ENCODE assay signal across 25 cellular contexts in genomic region chr11:2157294-2158040, GRCh38. TPM values are rescaled to one million over a fixed set of nuclear protein-coding genes. Genes with fewer than 3 reads are reported as not detected.
A peak's percentile ranks its signal among the peaks of the same experiment; 100 is the strongest.
DNase-seq lines count a peak whose midpoint lies in the region; ATAC-seq, FAIRE-seq and TF ChIP-seq lines count a peak whose summit lies in the region.
"Had no signal": no experiment of that assay in that cellular context is flagged by ENCODE, and none has a peak within 500 bp of the region (broad histone marks: within the 10 kb centered on the region; RNA-seq: fewer than 3 reads in every experiment).

No MANE protein-coding gene starts in this region.

- peaks cover 0 to 3% of the 10 kb centered on the region in 2 experiments for H4K20me1 ChIP-seq in H1 (replicated peaks in 1 of 2; ENCODE audit: control insufficient read depth in 1 of 2, insufficient read depth in 2 of 2, low read length in 2 of 2)

- H3K56ac ChIP-seq in H1 (replicated peaks; ENCODE audit: insufficient read length, low read depth, low read length): no peak overlapping the region

- DNase-seq in H1 (ENCODE audit: low read depth in 1 of 2, low spot score in 2 of 2) (no peak), right lobe of liver (peak; percentile 77 to 94 (median 90)), HTR-8/SVneo (ENCODE audit: insufficient read length, low spot score) (no peak), T-helper 2 cell (no peak), GM12891 (ENCODE audit: insufficient read length, low spot score) (no peak)
- DNase-seq: 8988T; ACHN; AML-193; BE2C; Calu3; CD4-positive, alpha-beta memory T cell; COR-L47; DMS53; DMS79 treated with DMSO at 0.1 percent for 48 hours; GF-D8; HFFc6 had no signal

- no peak overlapping the region for H2BK15ac ChIP-seq in H1 (ENCODE audit: low read length)

- H4K91ac ChIP-seq in H1 (replicated peaks; ENCODE audit: insufficient read length, low read length): no peak overlapping the region

- no peak overlapping the region for H3K9ac ChIP-seq in H1 (replicated peaks in 1 of 4; ENCODE audit: extremely low read depth in 1 of 4, low read depth in 3 of 4, low read length in 3 of 4)
- H3K9ac ChIP-seq: BLaER1 treated with 17β-estradiol and CSF1 and Interleukin-3, amounts not matched to agents 10 nM and 100 nM had no signal

- H3K79me1 ChIP-seq in H1 (ENCODE audit: low read depth, low read length): no peaks in the 10 kb centered on the region

- H3K27ac ChIP-seq in C4-2B (peak overlapping the region; percentile 60), H1 (ENCODE audit: low read depth, low read length) (no peak overlapping the region), right lobe of liver (peak overlapping the region; percentile 70 to 90 (median 79))
- H3K27ac ChIP-seq: A549; BLaER1 treated with 17β-estradiol and CSF1 and Interleukin-3, amounts not matched to agents 10 nM and 100 nM had no signal

- TF ChIP-seq POLR2A in H1 (IDR thresholded peaks at IDR 0.05; ENCODE audit: control extremely low read depth in 1 of 2, low read depth in 2 of 2, low read length in 2 of 2) (no peak), right lobe of liver (IDR thresholded peaks at IDR 0.05) (peak; percentile 35), GM12891 (IDR thresholded peaks at IDR 0.05; ENCODE audit: low read depth, low read length) (no peak)

- H3K4me1 ChIP-seq in H1 (replicated peaks in 1 of 4; ENCODE audit: control insufficient read depth in 3 of 4, insufficient read depth in 4 of 4, low read length in 3 of 4): peaks cover 0 to 2% (median 0%) of the 10 kb centered on the region in 4 experiments; a peak in 1 of 7 replicates
- peaks cover 0 to 46% (median 15%) of the 10 kb centered on the region in 4 donors for H3K4me1 ChIP-seq in right lobe of liver
- H3K4me1 ChIP-seq: A549, BE2C, HAP-1 had no signal

- H3K23ac ChIP-seq in H1 (ENCODE audit: insufficient read length): no peak overlapping the region

- CTCF ChIA-PET in H1 (lab: Charles Lee; ENCODE audit: partially characterized antibody): interaction anchor here (0.8 to 20.6 kb wide), 26 partner anchors 4 to 518 kb away, joined by 3 to 551 read pairs (median 10); partner anchors contain the start of genes INS, LSP1, MRPL23 and SYT8

- no peak overlapping the region for H3K4me2 ChIP-seq in H1 (ENCODE audit: insufficient read depth in 1 of 2, low read depth in 2 of 2, low read length in 2 of 2)
- H3K4me2 ChIP-seq: BLaER1 treated with 17β-estradiol and CSF1 and Interleukin-3, amounts not matched to agents 10 nM and 100 nM; GM23338 had no signal

- peak overlapping the region; percentile 57; the same call in 1 of the 2 replicates for H4K8ac ChIP-seq in H1 (ENCODE audit: extremely low read depth, insufficient read depth, low read length)

- H2BK5ac ChIP-seq in H1 (ENCODE audit: low read depth, low read length): no peak overlapping the region

- H2BK20ac ChIP-seq in H1 (ENCODE audit: low read length): no peak overlapping the region

- H2AK5ac ChIP-seq in H1 (ENCODE audit: low read depth, low read length): no peak overlapping the region

- intact Hi-C loops in right lobe of liver (cut with DNase I): loop anchor here in 1 of 2 donors (10.0 kb wide), 1 partner anchor 323 kb away; the partner anchor contains the start of genes SYT8 and TNNI2

- 69% methylated on average over 18 of the region's 18 CpGs; no CpG with 5 or more reads in 1 of the 2 experiments for WGBS in H1 (ENCODE audit: extremely low coverage in 1 of 2, insufficient coverage in 1 of 2, insufficient read length in 1 of 2, insufficient replicate concordance in 2 of 2, low coverage in 1 of 2, low lambda C conversion rate in 2 of 2, missing lambda C conversion rate in 1 of 2), 2 experiments
- 11% methylated on average over 6 of the region's 18 CpGs for WGBS in right lobe of liver (ENCODE audit: insufficient coverage, low coverage, low lambda C conversion rate, missing lambda C conversion rate)

- H3K36me3 ChIP-seq in H1 (ENCODE audit: control insufficient read depth in 2 of 4, insufficient read depth in 4 of 4, low read length in 3 of 4) (no peaks in the 10 kb centered on the region), right lobe of liver (no peaks in the 10 kb centered on the region)
- H3K36me3 ChIP-seq: BE2C; BLaER1 treated with 17β-estradiol and CSF1 and Interleukin-3, amounts not matched to agents 10 nM and 100 nM; HAP-1 had no signal

- H2BK12ac ChIP-seq in H1 (ENCODE audit: low read depth, low read length): no peak overlapping the region

- no peak for TF ChIP-seq EP300 in H1 (IDR thresholded peaks at IDR 0.05; ENCODE audit: borderline replicate concordance in 1 of 2, low read depth in 2 of 2, low read length in 2 of 2)

- POLR2A ChIA-PET in H1 (lab: Charles Lee; ENCODE audit: partially characterized antibody): interaction anchor here (1.5 kb wide), 1 partner anchor 193 kb away, joined by 3 read pairs; no protein-coding TSS in a partner anchor

- H3K18ac ChIP-seq in H1 (ENCODE audit: extremely low read depth, low read length): no peak overlapping the region

- H3K4me3 ChIP-seq in H1 (ENCODE audit: extremely low read depth in 1 of 4, insufficient read depth in 2 of 4, low read depth in 3 of 4, low read length in 4 of 4): no peak overlapping the region
- H3K4me3 ChIP-seq in right lobe of liver: peak overlapping the region; percentile 68 to 94 (median 74)
- H3K4me3 ChIP-seq: A549; BLaER1 treated with 17β-estradiol and CSF1 and Interleukin-3, amounts not matched to agents 10 nM and 100 nM; GM23338; HAP-1 had no signal

- no peaks in the 10 kb centered on the region for H3K9me3 ChIP-seq in H1 (ENCODE audit: insufficient read depth in 2 of 2, low read depth in 1 of 2, low read length in 1 of 2)
- no peaks in the 10 kb centered on the region for H3K9me3 ChIP-seq in right lobe of liver
- H3K9me3 ChIP-seq: A549; BE2C; BLaER1 treated with 17β-estradiol and CSF1 and Interleukin-3, amounts not matched to agents 10 nM and 100 nM; HAP-1 had no signal

- H3K27me3 ChIP-seq in H1 (replicated peaks in 1 of 4; ENCODE audit: control insufficient read depth in 3 of 4, extremely low read depth in 1 of 4, insufficient read depth in 3 of 4, low read length in 3 of 4) (no peaks in the 10 kb centered on the region), right lobe of liver (no peaks in the 10 kb centered on the region)
- H3K27me3 ChIP-seq: BE2C had no signal

- H3K4ac ChIP-seq in H1 (replicated peaks; ENCODE audit: insufficient read length, low read depth, low read length): no peak overlapping the region

- no peak for FAIRE-seq in H1 (lab: Jason Lieb, UNC)
- FAIRE-seq in HTR-8/SVneo (lab: Jason Lieb, UNC): no peak
- no peak for FAIRE-seq in GM12891 (lab: Jason Lieb, UNC)
- FAIRE-seq: A549, GM19239, H54 had no signal

- no peaks in the 10 kb centered on the region for H3K79me2 ChIP-seq in H1 (ENCODE audit: control insufficient read depth in 1 of 2, insufficient read depth in 2 of 2, low read length in 2 of 2)

- no peak overlapping the region for H2BK120ac ChIP-seq in H1 (replicated peaks; ENCODE audit: low read depth, low read length)

- H3K23me2 ChIP-seq in H1 (ENCODE audit: low read depth, low read length): no peaks in the 10 kb centered on the region

- no peak overlapping the region for H2AFZ ChIP-seq in H1 (ENCODE audit: low read length)
- H2AFZ ChIP-seq: GM23338 had no signal

- no peak for TF ChIP-seq CTCF in C4-2B (conservative IDR thresholded peaks at IDR 0.05)
- TF ChIP-seq CTCF in H1 (IDR thresholded peaks at IDR 0.05; ENCODE audit: control extremely low read depth in 1 of 3, insufficient read depth in 1 of 3, low read depth in 1 of 3, low read length in 3 of 3): no peak
- TF ChIP-seq CTCF in right lobe of liver (IDR thresholded peaks at IDR 0.05): no peak

- H3K14ac ChIP-seq in H1 (ENCODE audit: insufficient read length): no peak overlapping the region

- no peak for TF ChIP-seq RAD21 in H1 (IDR thresholded peaks at IDR 0.05 in 1 of 2, conservative IDR thresholded peaks at IDR 0.05 in 1 of 2; ENCODE audit: low read depth in 2 of 2, low read length in 2 of 2)

- ATAC-seq in right lobe of liver: peak; percentile 54 to 66 (median 60)

- H4K5ac ChIP-seq in H1 (ENCODE audit: insufficient read length, low read depth, low read length): no peak overlapping the region

RNA-seq across cellular contexts. Expression of gene INS, which starts 3.5 kb away (rescaled TPM):
- not detected in 2 replicates for total RNA-seq in H1 (2021; fragmentation: NEBNext Ultra II Directional; extraction: Animal tissue kit (Norgen Biotek cat#: 25700))
- polyA plus RNA-seq in H1 (2011; rRNA removed): not detected in 2 replicates
- not detected for polyA plus RNA-seq in H1 (2011; cell fraction: cytosol; rRNA removed)
- not detected for polyA plus RNA-seq in H1 (2011; cell fraction: nucleus; rRNA removed)
- not detected in 4 replicates for polyA plus RNA-seq in H1 (2012, experiment 1 of 2)
- not detected for polyA plus RNA-seq in H1 (2012, experiment 2 of 2)
- polyA plus RNA-seq in H1 (2013, experiment 1 of 2): not detected
- polyA plus RNA-seq in H1 (2013, experiment 2 of 2): not detected
- not detected in 2 replicates for polyA minus RNA-seq in H1 (2011; rRNA and poly(A)+ RNA removed)
- not detected for polyA minus RNA-seq in H1 (2011; cell fraction: cytosol; rRNA and poly(A)+ RNA removed)
- not detected for polyA minus RNA-seq in H1 (2011; cell fraction: nucleus; rRNA and poly(A)+ RNA removed)
- total RNA-seq in right lobe of liver: not detected
- not detected for polyA plus RNA-seq in GM12891 (2012; ENCODE audit: low read depth, missing spikeins)
- total RNA-seq: Calu3; CD4-positive, alpha-beta memory T cell; Daoy; G401; GM23338; HFFc6 had no signal
- polyA plus RNA-seq: A549; CD4-positive, alpha-beta memory T cell; GM23338 had no signal

RNA-seq across cellular contexts. Expression of gene TH, which starts 14.1 kb away (rescaled TPM):
- not detected in 2 replicates for total RNA-seq in H1 (2021; fragmentation: NEBNext Ultra II Directional; extraction: Animal tissue kit (Norgen Biotek cat#: 25700))
- 0.09 and 0.16 TPM in 2 replicates for polyA plus RNA-seq in H1 (2011; rRNA removed)
- polyA plus RNA-seq in H1 (2011; cell fraction: cytosol; rRNA removed): 0.09 TPM
- polyA plus RNA-seq in H1 (2011; cell fraction: nucleus; rRNA removed): 0.11 TPM
- 0.11 TPM in 1 of 4 replicates, not detected in the others for polyA plus RNA-seq in H1 (2012, experiment 1 of 2)
- polyA plus RNA-seq in H1 (2012, experiment 2 of 2): not detected
- not detected for polyA plus RNA-seq in H1 (2013, experiment 1 of 2)
- not detected for polyA plus RNA-seq in H1 (2013, experiment 2 of 2)
- not detected in 2 replicates for polyA minus RNA-seq in H1 (2011; rRNA and poly(A)+ RNA removed)
- polyA minus RNA-seq in H1 (2011; cell fraction: cytosol; rRNA and poly(A)+ RNA removed): not detected
- not detected for polyA minus RNA-seq in H1 (2011; cell fraction: nucleus; rRNA and poly(A)+ RNA removed)
- total RNA-seq in right lobe of liver: under 1 TPM in 2 of 6 experiments, not detected in 4; 0.51 to 0.64 TPM
- polyA plus RNA-seq in GM12891 (2012; ENCODE audit: low read depth, missing spikeins): not detected
- total RNA-seq: Calu3; CD4-positive, alpha-beta memory T cell; Daoy; G401; GM23338; HFFc6 had no signal
- polyA plus RNA-seq: A549; CD4-positive, alpha-beta memory T cell had no signal

RNA-seq across cellular contexts. Expression of gene IGF2, which starts 18.3 kb away (rescaled TPM):
- 1.3 and 1.5 TPM in 2 replicates for total RNA-seq in H1 (2021; fragmentation: NEBNext Ultra II Directional; extraction: Animal tissue kit (Norgen Biotek cat#: 25700))
- 0.74 and 2.0 TPM in 2 replicates for polyA plus RNA-seq in H1 (2011; rRNA removed)
- polyA plus RNA-seq in H1 (2011; cell fraction: cytosol; rRNA removed): 1.1 TPM
- 0.37 TPM for polyA plus RNA-seq in H1 (2011; cell fraction: nucleus; rRNA removed)
- 1.6 to 3.2 TPM (median 2.7 TPM) in 4 replicates for polyA plus RNA-seq in H1 (2012, experiment 1 of 2)
- 1.00 TPM for polyA plus RNA-seq in H1 (2012, experiment 2 of 2)
- 2.0 TPM for polyA plus RNA-seq in H1 (2013, experiment 1 of 2)
- 2.6 TPM for polyA plus RNA-seq in H1 (2013, experiment 2 of 2)
- 0.20 and 0.57 TPM in 2 replicates for polyA minus RNA-seq in H1 (2011; rRNA and poly(A)+ RNA removed)
- polyA minus RNA-seq in H1 (2011; cell fraction: cytosol; rRNA and poly(A)+ RNA removed): 0.88 TPM
- 0.70 TPM for polyA minus RNA-seq in H1 (2011; cell fraction: nucleus; rRNA and poly(A)+ RNA removed)
- 100 to 1,000 TPM in 5 of 6 experiments, 10 to 100 TPM in 1; 86.6 to 289 (median 177) TPM for total RNA-seq in right lobe of liver
- polyA plus RNA-seq in GM12891 (2012; ENCODE audit: low read depth, missing spikeins): not detected
- total RNA-seq: CD4-positive, alpha-beta memory T cell; G401 had no signal
- polyA plus RNA-seq: CD4-positive, alpha-beta memory T cell had no signal

Comparison
In these comparisons a context has a peak if more than half of its experiments do, and no peak if none do; other contexts are left out.
1. DNase-seq: peak in right lobe of liver (3 of 3); none in H1 (0 of 2), HTR-8/SVneo (single experiment), T-helper 2 cell (0 of 5) and GM12891 (single experiment).
2. H3K4me3 ChIP-seq: peak in right lobe of liver (3 of 3); none in H1 (0 of 4).
3. RNA of gene IGF2, which starts 18.3 kb away (total RNA-seq): 86.6 to 289 TPM in right lobe of liver; 1.3 to 1.5 TPM in H1; every median in the first group is over 10 times any median in the second.